Comparison of ENCODE assay signal across 29 cellular contexts in the genomic region with DNA sequence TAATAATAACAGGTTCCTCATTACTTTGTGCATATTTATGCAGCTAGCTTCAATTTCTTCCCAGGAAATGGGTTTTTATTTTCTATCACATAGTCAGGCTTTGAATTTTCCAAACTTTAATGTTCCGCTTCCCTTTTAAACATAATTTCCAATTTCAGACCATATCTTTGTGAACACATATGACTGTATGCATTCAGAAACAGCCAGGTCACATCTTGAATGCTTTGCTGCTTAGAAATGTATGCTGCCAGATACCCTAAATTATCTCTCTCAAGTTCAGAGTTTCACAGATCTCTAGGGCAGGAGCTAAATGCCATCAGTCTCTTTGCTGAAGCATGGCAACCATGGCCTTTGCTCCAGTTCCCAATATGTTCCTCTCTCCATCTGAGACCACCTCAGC.
DNase-seq lines count a peak whose midpoint lies in the region; ATAC-seq, FAIRE-seq and TF ChIP-seq lines count a peak whose summit lies in the region.
"Had no signal": no experiment of that assay in that cellular context is flagged by ENCODE, and none has a peak within 500 bp of the region (broad histone marks: within the 10 kb centered on the region; RNA-seq: fewer than 3 reads in every experiment).

No MANE protein-coding gene starts in this region.

- no peak overlapping the region for H3K9ac ChIP-seq in HepG2 (ENCODE audit: insufficient read depth, low read depth, low read length)
- H3K9ac ChIP-seq: BLaER1; BLaER1 treated with 17β-estradiol and CSF1 and Interleukin-3, amounts not matched to agents 10 nM and 100 nM had no signal

- H3K36me3 ChIP-seq in HepG2 (replicated peaks in 1 of 2; ENCODE audit: control insufficient read depth in 1 of 2, insufficient read depth in 2 of 2, low read length in 2 of 2) (no peaks in the 10 kb centered on the region), right lobe of liver (no peaks in the 10 kb centered on the region)
- H3K36me3 ChIP-seq: BE2C; BLaER1; BLaER1 treated with 17β-estradiol and CSF1 and Interleukin-3, amounts not matched to agents 10 nM and 100 nM had no signal

- ATAC-seq in HepG2 (no peak), right lobe of liver (no peak)
- ATAC-seq: A549; CD8-positive, alpha-beta T cell had no signal

- no peak for DNase-seq in HepG2 (ENCODE audit: low spot score)
- no peak for DNase-seq in right lobe of liver
- DNase-seq: 8988T; ACHN; AML-193; BE2C; C1 segment of cervical spinal cord; Caco-2; Calu3; CD4-positive, alpha-beta memory T cell; CD4-positive, alpha-beta T cell; CD4-positive, CD25-positive, alpha-beta regulatory T cell; CD8-positive, alpha-beta memory T cell; CD8-positive, alpha-beta T cell; COR-L47; DMS 273 treated with DMSO at 0.1 percent for 48 hours; DMS153; DMS53; DMS79; DMS79 treated with DMSO at 0.1 percent for 48 hours; DND-41; EL had no signal

- FAIRE-seq in HepG2 (lab: Jason Lieb, UNC), result no peak
- FAIRE-seq: A204.1, A549, D721Med had no signal

- H3K9me3 ChIP-seq in HepG2 (ENCODE audit: low read length) (peaks cover 46% of the 10 kb centered on the region), right lobe of liver (no peaks in the 10 kb centered on the region)
- H3K9me3 ChIP-seq: A549, BE2C had no signal

- H3K4me1 ChIP-seq in HepG2 (ENCODE audit: insufficient read depth, low read length), result no peaks in the 10 kb centered on the region
- no peaks in the 10 kb centered on the region for H3K4me1 ChIP-seq in right lobe of liver
- H3K4me1 ChIP-seq: A549; BE2C; BLaER1; BLaER1 treated with 17β-estradiol and CSF1 and Interleukin-3, amounts not matched to agents 10 nM and 100 nM; Caco-2 had no signal

- no peaks in the 10 kb centered on the region for H3K27me3 ChIP-seq in HepG2 (ENCODE audit: control insufficient read depth in 1 of 2, insufficient read depth in 2 of 2, low read length in 2 of 2)
- no peaks in the 10 kb centered on the region for H3K27me3 ChIP-seq in right lobe of liver
- H3K27me3 ChIP-seq: BE2C; BLaER1; BLaER1 treated with 17β-estradiol and CSF1 and Interleukin-3, amounts not matched to agents 10 nM and 100 nM had no signal

- POLR2A ChIA-PET in HepG2 (lab: Yijun Ruan, JAX), result no interaction called here

- no peak for TF ChIP-seq RAD21 in HepG2 (CRISPR knock-in tag; IDR thresholded peaks at IDR 0.05)

- H3K4me3 ChIP-seq in HepG2 (replicated peaks in 1 of 3; ENCODE audit: insufficient read depth in 1 of 3, low read depth in 2 of 3, low read length in 3 of 3) (no peak overlapping the region), right lobe of liver (no peak overlapping the region)
- H3K4me3 ChIP-seq: A549; BLaER1; BLaER1 treated with 17β-estradiol and CSF1 and Interleukin-3, amounts not matched to agents 10 nM and 100 nM had no signal

- no peaks in the 10 kb centered on the region for H4K20me1 ChIP-seq in HepG2 (ENCODE audit: insufficient read depth, low read length)
- H4K20me1 ChIP-seq: BLaER1; BLaER1 treated with 17β-estradiol and CSF1 and Interleukin-3, amounts not matched to agents 10 nM and 100 nM had no signal

- H3K4me2 ChIP-seq in HepG2 (ENCODE audit: low read depth, low read length), result no peak overlapping the region
- H3K4me2 ChIP-seq: A549; BLaER1; BLaER1 treated with 17β-estradiol and CSF1 and Interleukin-3, amounts not matched to agents 10 nM and 100 nM had no signal

- H3K79me2 ChIP-seq in HepG2 (ENCODE audit: insufficient read depth, low read length), result no peaks in the 10 kb centered on the region

- TF ChIP-seq CTCF in HepG2 (CRISPR knock-in tag; IDR thresholded peaks at IDR 0.05) (no peak), right lobe of liver (IDR thresholded peaks at IDR 0.05) (no peak)

- H2AFZ ChIP-seq in HepG2 (ENCODE audit: low read length), result no peak overlapping the region

- in situ Hi-C loops in HepG2 (cut with HindIII; ENCODE audit: extremely low pct_ligation_motif_present, low pct_unique_long_range_greater_than_20kb), result no loop called here

- no TSS peak for BruUV-seq in HepG2 (replicated peaks; lab: Mats Ljungman, UMichigan)

- H3K27ac ChIP-seq in HepG2 (ENCODE audit: extremely low read length, insufficient read depth, low read length) (no peak overlapping the region), right lobe of liver (no peak overlapping the region)
- H3K27ac ChIP-seq: 22Rv1; A549; BLaER1; BLaER1 treated with 17β-estradiol and CSF1 and Interleukin-3, amounts not matched to agents 10 nM and 100 nM; C4-2B had no signal

- CTCF ChIA-PET in HepG2 (lab: Yijun Ruan, JAX; ENCODE audit: low intra/inter-chr PET ratio, low total read pairs), result no interaction called here

- WGBS in HepG2 (ENCODE audit: low lambda C conversion rate), result 55% methylated on average over 1 of the region's 1 CpG
- 83% methylated on average over 1 of the region's 1 CpG for WGBS in right lobe of liver (ENCODE audit: insufficient coverage, low coverage, low lambda C conversion rate, missing lambda C conversion rate)

- intact Hi-C loops in HepG2 (cut with micrococcal nuclease; ENCODE audit: unreplicated experiment) (no loop called here), right lobe of liver (cut with DNase I) (no loop called here)

- TF ChIP-seq POLR2A in HepG2 (IDR thresholded peaks at IDR 0.05; ENCODE audit: insufficient read depth in 1 of 2, low read depth in 2 of 2, low read length in 2 of 2) (no peak), right lobe of liver (IDR thresholded peaks at IDR 0.05) (no peak)

- TF ChIP-seq EP300 in HepG2 (IDR thresholded peaks at IDR 0.05; ENCODE audit: low read depth in 2 of 2, low read length in 2 of 2) (no peak), HepG2 (CRISPR knock-in tag; IDR thresholded peaks at IDR 0.05; ENCODE audit: borderline replicate concordance) (no peak)

TF ChIP-seq in HepG2, 621 proteins besides CTCF, POLR2A, EP300 and RAD21:
- TF ChIP-seq ZNF841 (CRISPR knock-in tag; IDR thresholded peaks at IDR 0.05; ENCODE audit: borderline replicate concordance) (peak; percentile 94), GFI1 (CRISPR knock-in tag; IDR thresholded peaks at IDR 0.05; ENCODE audit: borderline replicate concordance) (no peak)
